In genomic region chr17:67575325-67575724, GRCh38 we compare ENCODE assay signal across 11 cellular contexts.
DNase-seq lines count a peak whose midpoint lies in the region; ATAC-seq and TF ChIP-seq lines count a peak whose summit lies in the region.
"Had no signal": no experiment of that assay in that cellular context is flagged by ENCODE, and none has a peak within 500 bp of the region (broad histone marks: within the 10 kb centered on the region; RNA-seq: fewer than 3 reads in every experiment).

No MANE protein-coding gene starts in this region.

- peak overlapping the region; percentile 79 for H3K27ac Mint-ChIP-seq in Calu3 (ENCODE audit: unreplicated experiment)
- peak overlapping the region in 3 of 9 donors; percentile 22 to 36 (median 32) for H3K27ac Mint-ChIP-seq in naive thymus-derived CD4-positive, alpha-beta T cell
- H3K27ac Mint-ChIP-seq: CD4-positive, CD25-positive, alpha-beta regulatory T cell; natural killer cell treated with Interleukin-12 subunit alpha and Interleukin-12 subunit beta and Interleukin-15 and Interleukin-18, amount 100 ng/mL, for 72 hours had no signal

- H3K27me3 Mint-ChIP-seq in Calu3 (ENCODE audit: unreplicated experiment), result peaks cover 22% of the 10 kb centered on the region
- no peaks in the 10 kb centered on the region for H3K27me3 Mint-ChIP-seq in naive thymus-derived CD4-positive, alpha-beta T cell
- H3K27me3 Mint-ChIP-seq: CD4-positive, CD25-positive, alpha-beta regulatory T cell; natural killer cell treated with Interleukin-12 subunit alpha and Interleukin-12 subunit beta and Interleukin-15 and Interleukin-18, amount 100 ng/mL, for 72 hours had no signal

- H3K27me3 ChIP-seq in naive thymus-derived CD4-positive, alpha-beta T cell (ENCODE audit: control insufficient read depth in 2 of 2, insufficient read depth in 2 of 2, low read length in 2 of 2), result no peaks in the 10 kb centered on the region

- BruUV-seq in Calu3 (replicated peaks; lab: Mats Ljungman, UMichigan), result no TSS peak

- no peaks in the 10 kb centered on the region for H3K9me3 ChIP-seq in naive thymus-derived CD4-positive, alpha-beta T cell (ENCODE audit: control insufficient read depth in 2 of 3, low read length in 3 of 3)

- TF ChIP-seq CTCF in Calu3 (IDR thresholded peaks at IDR 0.05; ENCODE audit: unreplicated experiment) (peak; percentile 24), epithelial cell of esophagus (IDR thresholded peaks at IDR 0.05; ENCODE audit: insufficient read depth, low read depth, low read length, missing control alignments) (peak; percentile 24)

- ATAC-seq in GM19467 (IDR thresholded peaks at IDR 0.05; ENCODE audit: unreplicated experiment) (peak; percentile 37), GM19463 (IDR thresholded peaks at IDR 0.05; ENCODE audit: unreplicated experiment) (no peak), GM19395 (IDR thresholded peaks at IDR 0.05; ENCODE audit: unreplicated experiment) (no peak)
- ATAC-seq in naive thymus-derived CD4-positive, alpha-beta T cell, result no peak
- ATAC-seq: natural killer cell treated with Interleukin-12 subunit alpha and Interleukin-12 subunit beta and Interleukin-15 and Interleukin-18, amount 100 ng/mL, for 72 hours had no signal

- peak; percentile 73 for DNase-seq in Calu3
- peak; percentile 76 for DNase-seq in NCI-H2029 treated with DMSO at 0.1 percent for 48 hours (lab: John Stamatoyannopoulos, UW)
- DNase-seq in epithelial cell of esophagus (ENCODE audit: low read depth), result peak; percentile 51
- DNase-seq in naive thymus-derived CD4-positive, alpha-beta T cell, result no peak
- DNase-seq in inferior parietal cortex (ENCODE audit: extremely low spot score), result no peak
- DNase-seq: CD4-positive, CD25-positive, alpha-beta regulatory T cell; GM23248 had no signal

- H3K9me3 Mint-ChIP-seq in Calu3 (ENCODE audit: low read depth, unreplicated experiment), result no peaks in the 10 kb centered on the region
- peaks cover 0 to 3% (median 0%) of the 10 kb centered on the region in 11 donors for H3K9me3 Mint-ChIP-seq in naive thymus-derived CD4-positive, alpha-beta T cell
- H3K9me3 Mint-ChIP-seq: CD4-positive, CD25-positive, alpha-beta regulatory T cell; natural killer cell treated with Interleukin-12 subunit alpha and Interleukin-12 subunit beta and Interleukin-15 and Interleukin-18, amount 100 ng/mL, for 72 hours had no signal

- CTCF ChIA-PET in Calu3 (lab: Charles Lee), result no interaction called here
- CTCF ChIA-PET in naive thymus-derived CD4-positive, alpha-beta T cell (lab: Charles Lee), result no interaction called here

- H3K4me1 Mint-ChIP-seq in Calu3 (ENCODE audit: low read depth, unreplicated experiment), result peaks cover 17% of the 10 kb centered on the region
- peaks cover 3 to 40% (median 35%) of the 10 kb centered on the region in 7 donors for H3K4me1 Mint-ChIP-seq in naive thymus-derived CD4-positive, alpha-beta T cell

- POLR2A ChIA-PET in naive thymus-derived CD4-positive, alpha-beta T cell (lab: Charles Lee), result no interaction called here

- H3K4me3 ChIP-seq in epithelial cell of esophagus (ENCODE audit: low read length), result no peak overlapping the region
- H3K4me3 ChIP-seq in naive thymus-derived CD4-positive, alpha-beta T cell (ENCODE audit: low read length), result no peak overlapping the region
- H3K4me3 ChIP-seq: GM23248 had no signal

- H3K27ac ChIP-seq in naive thymus-derived CD4-positive, alpha-beta T cell (ENCODE audit: low read depth, low read length), result no peak overlapping the region
- H3K27ac ChIP-seq: GM23248 had no signal

- H3K4me1 ChIP-seq in naive thymus-derived CD4-positive, alpha-beta T cell (ENCODE audit: control insufficient read depth in 2 of 2, insufficient read depth in 2 of 2, low read length in 2 of 2), result no peaks in the 10 kb centered on the region

- intact Hi-C loops in Calu3 (cut with micrococcal nuclease; ENCODE audit: unreplicated experiment), result no loop called here
- intact Hi-C loops in naive thymus-derived CD4-positive, alpha-beta T cell (cut with micrococcal nuclease), result no loop called here

- no peak overlapping the region for H3K4me3 Mint-ChIP-seq in Calu3 (ENCODE audit: low read depth, unreplicated experiment)
- H3K4me3 Mint-ChIP-seq in naive thymus-derived CD4-positive, alpha-beta T cell, result no peak overlapping the region
- H3K4me3 Mint-ChIP-seq: CD4-positive, CD25-positive, alpha-beta regulatory T cell; natural killer cell treated with Interleukin-12 subunit alpha and Interleukin-12 subunit beta and Interleukin-15 and Interleukin-18, amount 100 ng/mL, for 72 hours had no signal

- peaks cover 0 to 26% (median 8%) of the 10 kb centered on the region in 3 experiments for H3K36me3 ChIP-seq in naive thymus-derived CD4-positive, alpha-beta T cell (ENCODE audit: control insufficient read depth in 2 of 3, insufficient read depth in 3 of 3, low read length in 3 of 3)

- peaks cover 7% of the 10 kb centered on the region for H3K36me3 Mint-ChIP-seq in Calu3 (ENCODE audit: insufficient read depth, unreplicated experiment)
- peaks cover 4 to 40% (median 8%) of the 10 kb centered on the region in 5 donors for H3K36me3 Mint-ChIP-seq in naive thymus-derived CD4-positive, alpha-beta T cell
- H3K36me3 Mint-ChIP-seq: natural killer cell treated with Interleukin-12 subunit alpha and Interleukin-12 subunit beta and Interleukin-15 and Interleukin-18, amount 100 ng/mL, for 72 hours had no signal

Comparison
In these comparisons a context has a peak if more than half of its experiments do, and no peak if none do; other contexts are left out.
1. DNase-seq: peak in Calu3 (single experiment), NCI-H2029 treated with DMSO at 0.1 percent for 48 hours (single experiment) and epithelial cell of esophagus (single experiment); none in naive thymus-derived CD4-positive, alpha-beta T cell (0 of 9) and inferior parietal cortex (single experiment).